In the genomic region with DNA sequence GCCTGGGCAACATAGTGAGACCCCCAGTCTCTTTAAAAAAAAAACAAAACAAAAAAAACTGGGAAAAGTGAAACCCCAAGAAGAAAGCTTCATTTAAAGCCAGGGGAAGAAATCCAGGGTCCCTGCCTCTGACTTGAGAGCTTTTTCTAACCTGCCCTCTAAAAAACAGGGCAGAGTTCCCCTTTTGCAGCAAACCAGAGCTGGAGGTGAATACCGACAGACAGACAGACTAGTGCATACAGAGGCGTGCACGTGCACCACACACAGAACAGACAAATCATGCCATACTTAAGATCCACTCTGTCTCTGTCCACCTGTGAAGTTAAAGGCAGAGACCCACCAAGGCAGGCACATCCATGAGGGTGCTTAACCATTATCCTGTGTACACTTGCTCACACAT, we compare ENCODE assay signal across 16 cellular contexts. TPM values are rescaled to one million over a fixed set of nuclear protein-coding genes. Genes with fewer than 3 reads are reported as not detected.
A peak's percentile ranks its signal among the peaks of the same experiment; 100 is the strongest.
DNase-seq lines count a peak whose midpoint lies in the region; ATAC-seq and TF ChIP-seq lines count a peak whose summit lies in the region.
"Had no signal": no experiment of that assay in that cellular context is flagged by ENCODE, and none has a peak within 500 bp of the region (broad histone marks: within the 10 kb centered on the region; RNA-seq: fewer than 3 reads in every experiment).

No MANE protein-coding gene starts in this region.

- peaks cover 11% of the 10 kb centered on the region for H3K36me3 Mint-ChIP-seq in activated naive CD4-positive, alpha-beta T cell treated with anti-CD3 and anti-CD28 coated beads, Interleukin-2, amount 10 ng/mL, durations not matched to agents 7 days and 5 days
- H3K36me3 Mint-ChIP-seq in activated naive CD8-positive, alpha-beta T cell treated with anti-CD3 and anti-CD28 coated beads, Interleukin-2, amount 50 U/mL, for 24 hours (ENCODE audit: low read depth) = peaks cover 26% of the 10 kb centered on the region
- H3K36me3 Mint-ChIP-seq in stimulated activated memory B cell treated with anti-CD40 and anti-IgM and Interleukin-4, amounts not matched to agents 10 μg/mL and 1 μg/mL and 100 μg/mL, for 72 hours = peaks cover 23% of the 10 kb centered on the region

- no peaks in the 10 kb centered on the region for H3K9me2 ChIP-seq in PC-9 (ENCODE audit: insufficient read depth)

- H3K36me3 ChIP-seq in PC-9 (ENCODE audit: low read depth) = no peaks in the 10 kb centered on the region

- ATAC-seq in activated naive CD8-positive, alpha-beta T cell treated with anti-CD3 and anti-CD28 coated beads, Interleukin-2, amount 50 U/mL, for 24 hours = peak; percentile 7
- peak; percentile 54 for ATAC-seq in stimulated activated memory B cell treated with anti-CD40 and anti-IgM and Interleukin-4, amounts not matched to agents 10 μg/mL and 1 μg/mL and 100 μg/mL, for 72 hours
- ATAC-seq in GM19395 (IDR thresholded peaks at IDR 0.05; ENCODE audit: unreplicated experiment) = no peak

- DNase-seq in activated naive CD4-positive, alpha-beta T cell treated with anti-CD3 and anti-CD28 coated beads, Interleukin-2, amount 10 ng/mL, durations not matched to agents 7 days and 5 days = no peak
- DNase-seq in activated naive CD4-positive, alpha-beta T cell (lab: John Stamatoyannopoulos, UW) = no peak
- DNase-seq in PC-9 (no peak), SW 1271 (lab: John Stamatoyannopoulos, UW) (no peak), NCI-H1092 treated with DMSO at 0.1 percent for 48 hours (lab: John Stamatoyannopoulos, UW) (no peak)
- no peak for DNase-seq in activated naive CD8-positive, alpha-beta T cell treated with anti-CD3 and anti-CD28 coated beads, Interleukin-2, amount 50 U/mL, for 24 hours
- DNase-seq: DMS 273 treated with DMSO at 0.1 percent for 48 hours, Kasumi-1, NCI-H345 had no signal

- H4K20me1 ChIP-seq in PC-9 (ENCODE audit: insufficient read depth) = no peaks in the 10 kb centered on the region

- no peak overlapping the region for H2AFZ ChIP-seq in PC-9

- peaks cover 10% of the 10 kb centered on the region; the same call in 1 of the 2 replicates for H3F3A ChIP-seq in PC-9 (ENCODE audit: insufficient read depth, low read depth)

- H3K27me3 Mint-ChIP-seq in activated naive CD4-positive, alpha-beta T cell treated with anti-CD3 and anti-CD28 coated beads, Interleukin-2, amount 10 ng/mL, durations not matched to agents 7 days and 5 days = no peaks in the 10 kb centered on the region
- no peaks in the 10 kb centered on the region for H3K27me3 Mint-ChIP-seq in activated naive CD8-positive, alpha-beta T cell treated with anti-CD3 and anti-CD28 coated beads, Interleukin-2, amount 50 U/mL, for 24 hours
- no peaks in the 10 kb centered on the region for H3K27me3 Mint-ChIP-seq in stimulated activated memory B cell treated with anti-CD40 and anti-IgM and Interleukin-4, amounts not matched to agents 10 μg/mL and 1 μg/mL and 100 μg/mL, for 72 hours
- H3K27me3 Mint-ChIP-seq: natural killer cell treated with Interleukin-12 subunit alpha and Interleukin-12 subunit beta and Interleukin-15 and Interleukin-18, amount 100 ng/mL, for 72 hours had no signal

- H3K79me2 ChIP-seq in PC-9 (ENCODE audit: low read depth) = no peaks in the 10 kb centered on the region

- BruUV-seq in PC-9 (replicated peaks; lab: Mats Ljungman, UMichigan) = no TSS peak

- H3K4me2 ChIP-seq in PC-9 = 0 out of 2 replicates have a peak overlapping the region, but pooled peaks have one; percentile 49

- H3K27ac ChIP-seq in PC-9 = peak overlapping the region; percentile 65
- H3K27ac ChIP-seq: HL-60, prostate gland, VCaP had no signal

- H3K9me3 Mint-ChIP-seq in activated naive CD4-positive, alpha-beta T cell treated with anti-CD3 and anti-CD28 coated beads, Interleukin-2, amount 10 ng/mL, durations not matched to agents 7 days and 5 days = no peaks in the 10 kb centered on the region
- H3K9me3 Mint-ChIP-seq in activated naive CD8-positive, alpha-beta T cell treated with anti-CD3 and anti-CD28 coated beads, Interleukin-2, amount 50 U/mL, for 24 hours = no peaks in the 10 kb centered on the region
- no peaks in the 10 kb centered on the region for H3K9me3 Mint-ChIP-seq in stimulated activated memory B cell treated with anti-CD40 and anti-IgM and Interleukin-4, amounts not matched to agents 10 μg/mL and 1 μg/mL and 100 μg/mL, for 72 hours
- H3K9me3 Mint-ChIP-seq: natural killer cell treated with Interleukin-12 subunit alpha and Interleukin-12 subunit beta and Interleukin-15 and Interleukin-18, amount 100 ng/mL, for 72 hours had no signal

- H3K4me1 Mint-ChIP-seq in activated naive CD4-positive, alpha-beta T cell treated with anti-CD3 and anti-CD28 coated beads, Interleukin-2, amount 10 ng/mL, durations not matched to agents 7 days and 5 days = peaks cover 50% of the 10 kb centered on the region
- peaks cover 50% of the 10 kb centered on the region for H3K4me1 Mint-ChIP-seq in activated naive CD8-positive, alpha-beta T cell treated with anti-CD3 and anti-CD28 coated beads, Interleukin-2, amount 50 U/mL, for 24 hours
- peaks cover 28% of the 10 kb centered on the region for H3K4me1 Mint-ChIP-seq in stimulated activated memory B cell treated with anti-CD40 and anti-IgM and Interleukin-4, amounts not matched to agents 10 μg/mL and 1 μg/mL and 100 μg/mL, for 72 hours

- intact Hi-C loops in PC-9 (cut with micrococcal nuclease; ENCODE audit: unreplicated experiment) = loop anchor here (5.0 kb wide), 1 partner anchor 227 kb away; no protein-coding TSS in a partner anchor

- H3K4me3 ChIP-seq in PC-9 = no peak overlapping the region
- H3K4me3 ChIP-seq: lung, prostate gland had no signal

- no peak overlapping the region for H3K4me3 Mint-ChIP-seq in activated naive CD4-positive, alpha-beta T cell treated with anti-CD3 and anti-CD28 coated beads, Interleukin-2, amount 10 ng/mL, durations not matched to agents 7 days and 5 days
- no peak overlapping the region for H3K4me3 Mint-ChIP-seq in activated naive CD8-positive, alpha-beta T cell treated with anti-CD3 and anti-CD28 coated beads, Interleukin-2, amount 50 U/mL, for 24 hours
- H3K4me3 Mint-ChIP-seq in stimulated activated memory B cell treated with anti-CD40 and anti-IgM and Interleukin-4, amounts not matched to agents 10 μg/mL and 1 μg/mL and 100 μg/mL, for 72 hours = no peak overlapping the region
- H3K4me3 Mint-ChIP-seq: natural killer cell treated with Interleukin-12 subunit alpha and Interleukin-12 subunit beta and Interleukin-15 and Interleukin-18, amount 100 ng/mL, for 72 hours had no signal

- no peaks in the 10 kb centered on the region for H3K27me3 ChIP-seq in PC-9 (ENCODE audit: insufficient read depth, low read depth)

- TF ChIP-seq CTCF in PC-9 (conservative IDR thresholded peaks at IDR 0.05) = no peak

- CTCF ChIA-PET in activated naive CD4-positive, alpha-beta T cell treated with anti-CD3 and anti-CD28 coated beads, Interleukin-2, amount 10 ng/mL, durations not matched to agents 7 days and 5 days (lab: Charles Lee) = interaction anchor here (1.1 to 15.7 kb wide), 5 partner anchors 9 to 84 kb away, joined by 3 to 255 read pairs (median 3); a partner anchor contains a TSS
- CTCF ChIA-PET in PC-9 (lab: Charles Lee) = no interaction called here

- H3K4me1 ChIP-seq in PC-9 (replicated peaks; ENCODE audit: insufficient read depth) = peaks cover 22% of the 10 kb centered on the region
- H3K4me1 ChIP-seq: prostate gland had no signal

- peak overlapping the region; percentile 86 for H3K27ac Mint-ChIP-seq in activated naive CD4-positive, alpha-beta T cell treated with anti-CD3 and anti-CD28 coated beads, Interleukin-2, amount 10 ng/mL, durations not matched to agents 7 days and 5 days
- peak overlapping the region; percentile 94 for H3K27ac Mint-ChIP-seq in activated naive CD8-positive, alpha-beta T cell treated with anti-CD3 and anti-CD28 coated beads, Interleukin-2, amount 50 U/mL, for 24 hours
- H3K27ac Mint-ChIP-seq in stimulated activated memory B cell treated with anti-CD40 and anti-IgM and Interleukin-4, amounts not matched to agents 10 μg/mL and 1 μg/mL and 100 μg/mL, for 72 hours = peak overlapping the region; percentile 71
- H3K27ac Mint-ChIP-seq: natural killer cell treated with Interleukin-12 subunit alpha and Interleukin-12 subunit beta and Interleukin-15 and Interleukin-18, amount 100 ng/mL, for 72 hours had no signal

- POLR2A ChIA-PET in PC-9 (lab: Charles Lee; ENCODE audit: unreplicated experiment) = interaction anchor here (0.6 kb wide), 1 partner anchor 1114 kb away, joined by 5 read pairs; no protein-coding TSS in a partner anchor

- H3K9me3 ChIP-seq in PC-9 (ENCODE audit: insufficient read depth, low read depth) = no peaks in the 10 kb centered on the region
- H3K9me3 ChIP-seq: prostate gland had no signal

RNA-seq across cellular contexts. Expression of a gene that starts 11.7 kb away (rescaled TPM):
- 9.9 and 15.3 TPM in 2 replicates for total RNA-seq in PC-9 (2021)

RNA-seq across cellular contexts. Expression of a gene that starts 14.6 kb away (rescaled TPM):
- 15.5 and 16.2 TPM in 2 replicates for total RNA-seq in PC-9 (2021)

RNA-seq across cellular contexts. Expression of a gene that starts 56.7 kb away (rescaled TPM):
- 0.59 TPM in 1 of 2 replicates, not detected in the other for total RNA-seq in PC-9 (2021)
- total RNA-seq: natural killer cell treated with Interleukin-12 subunit alpha and Interleukin-12 subunit beta and Interleukin-15 and Interleukin-18, amount 100 ng/mL, for 72 hours had no signal
